11 cellular contexts compared by ENCODE assay signal in the genomic region with DNA sequence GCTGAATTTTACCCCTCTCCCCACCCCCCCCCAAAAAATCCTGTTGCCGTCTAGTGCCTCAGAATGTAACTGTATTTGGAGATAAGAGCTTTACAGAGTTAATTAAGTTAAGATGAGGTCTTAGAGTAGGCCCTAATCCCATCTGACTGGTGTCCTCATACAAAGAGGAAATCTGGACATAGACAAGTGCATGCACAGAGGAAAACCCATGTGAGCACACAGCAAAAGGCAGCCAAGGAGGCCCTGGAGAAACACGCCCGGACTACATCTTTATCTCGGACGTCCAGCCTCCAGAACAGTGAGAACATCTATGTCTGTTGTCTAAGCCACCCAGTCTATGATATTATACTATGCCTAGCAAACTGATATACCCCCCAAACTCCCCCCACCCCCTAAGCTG.
DNase-seq lines count a peak whose midpoint lies in the region; ATAC-seq and TF ChIP-seq lines count a peak whose summit lies in the region.
"Had no signal": no experiment of that assay in that cellular context is flagged by ENCODE, and none has a peak within 500 bp of the region (broad histone marks: within the 10 kb centered on the region; RNA-seq: fewer than 3 reads in every experiment).

No MANE protein-coding gene starts in this region.

- ATAC-seq in Right ventricle myocardium inferior = peak; percentile 53
- no peak for ATAC-seq in natural killer cell
- no peak for ATAC-seq in GM21528 (IDR thresholded peaks at IDR 0.05; ENCODE audit: low FRiP score, unreplicated experiment)
- no peak for ATAC-seq in HG03045 (IDR thresholded peaks at IDR 0.05; ENCODE audit: unreplicated experiment)

- H3K4me3 Mint-ChIP-seq in natural killer cell (peak overlapping the region; percentile 62), endothelial cell (ENCODE audit: unreplicated experiment) (no peak overlapping the region)

- WGBS in ectodermal cell, 2 experiments = 86 to 94% methylated on average over 4 to 5 of the region's 5 CpGs

- H3K36me3 ChIP-seq in ectodermal cell (ENCODE audit: control insufficient read depth, insufficient read depth, low read length) = no peaks in the 10 kb centered on the region
- H3K36me3 ChIP-seq: heart left ventricle had no signal

- intact Hi-C loops in Right ventricle myocardium inferior (cut with DNase I) (loop anchor here (1.0 to 2.0 kb wide), 2 partner anchors 263 to 605 kb away; a partner anchor contains a TSS), cardiac septum (cut with DNase I) (loop anchor here (2.0 kb wide), 2 partner anchors 267 to 341 kb away; no protein-coding TSS in a partner anchor), natural killer cell (cut with micrococcal nuclease) (loop anchor here (1.0 to 10.0 kb wide), 4 partner anchors 189 to 519 kb away; a partner anchor contains a TSS)

- DNase-seq in Right ventricle myocardium inferior (ENCODE audit: missing footprints) (no peak), cardiac septum (ENCODE audit: low spot score) (no peak), natural killer cell (no peak), endothelial cell (ENCODE audit: low spot score) (no peak)
- DNase-seq in stimulated activated CD4-positive, alpha-beta T cell treated with anti-CD3 and anti-CD28 coated beads, Interleukin-2, amount 100 ng/mL, for 24 hours = no peak

- no peaks in the 10 kb centered on the region for H3K36me3 Mint-ChIP-seq in natural killer cell
- no peaks in the 10 kb centered on the region for H3K36me3 Mint-ChIP-seq in endothelial cell (ENCODE audit: low read depth, unreplicated experiment)

- no peak overlapping the region for H3K4me3 ChIP-seq in ectodermal cell (ENCODE audit: insufficient read depth, low read depth, low read length)

- no peak for TF ChIP-seq CTCF in natural killer cell (IDR thresholded peaks at IDR 0.05)
- no peak for TF ChIP-seq CTCF in endothelial cell (IDR thresholded peaks at IDR 0.05; ENCODE audit: unreplicated experiment)

- H3K4me1 Mint-ChIP-seq in natural killer cell (peaks cover 16 to 20% of the 10 kb centered on the region in 2 donors), endothelial cell (ENCODE audit: unreplicated experiment) (peaks cover 19% of the 10 kb centered on the region)

- no peaks in the 10 kb centered on the region for H3K9me3 ChIP-seq in ectodermal cell (ENCODE audit: control insufficient read depth, low read length)
- H3K9me3 ChIP-seq: heart left ventricle had no signal

- H3K27ac ChIP-seq in ectodermal cell (ENCODE audit: insufficient read depth, low read depth, low read length, poor library complexity, severe bottlenecking) = peak overlapping the region; percentile 91

- no peak overlapping the region for H3K27ac Mint-ChIP-seq in natural killer cell
- H3K27ac Mint-ChIP-seq in endothelial cell (ENCODE audit: unreplicated experiment) = no peak overlapping the region
- H3K27ac Mint-ChIP-seq: CD14-positive monocyte had no signal

- peaks cover 23% of the 10 kb centered on the region for H3K4me1 ChIP-seq in ectodermal cell (ENCODE audit: control insufficient read depth, insufficient read depth, low read length)
- H3K4me1 ChIP-seq: parathyroid adenoma had no signal

- no peaks in the 10 kb centered on the region for H3K27me3 ChIP-seq in ectodermal cell (ENCODE audit: control insufficient read depth, insufficient read depth, low read length, poor library complexity, severe bottlenecking)
- H3K27me3 ChIP-seq: heart left ventricle had no signal

- H3K9me3 Mint-ChIP-seq in natural killer cell = no peaks in the 10 kb centered on the region
- H3K9me3 Mint-ChIP-seq in endothelial cell (ENCODE audit: unreplicated experiment) = no peaks in the 10 kb centered on the region

- peaks cover 8% of the 10 kb centered on the region in 2 donors for H3K27me3 Mint-ChIP-seq in natural killer cell (ENCODE audit: low read depth in 2 of 2)
- H3K27me3 Mint-ChIP-seq in endothelial cell (ENCODE audit: unreplicated experiment) = peaks cover 2% of the 10 kb centered on the region
